Comparison of ENCODE assay signal across 14 cellular contexts in the genomic region with DNA sequence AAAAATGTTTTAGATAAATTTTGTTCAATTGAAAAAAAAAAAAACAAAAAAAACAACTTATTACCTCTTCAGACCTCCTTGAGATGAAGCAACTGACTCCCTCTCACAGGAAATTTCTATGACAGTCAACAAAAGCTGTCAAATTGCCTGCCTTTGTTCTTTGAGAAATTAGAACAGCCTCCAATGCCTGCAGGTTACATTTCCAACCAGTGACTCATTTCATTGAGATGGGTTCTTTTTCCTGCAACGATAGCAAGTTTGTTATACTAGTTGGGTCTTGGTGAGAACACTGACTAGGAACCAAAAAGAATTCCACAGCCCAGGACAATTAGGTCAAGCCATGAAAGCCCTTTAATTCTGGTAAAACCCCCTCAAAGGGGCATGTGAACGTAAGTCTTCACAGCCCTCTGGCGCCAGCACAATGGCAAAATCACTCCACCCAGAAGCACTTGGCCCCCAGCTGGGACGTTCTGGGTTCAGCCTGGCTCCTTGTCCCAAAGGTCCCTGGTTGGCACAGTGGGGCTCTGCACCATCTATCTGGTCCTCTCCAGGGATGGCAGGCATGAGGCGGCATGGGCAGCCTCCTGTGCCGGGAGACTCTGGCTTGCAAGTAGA.
A peak's percentile ranks its signal among the peaks of the same experiment; 100 is the strongest.
DNase-seq lines count a peak whose midpoint lies in the region; TF ChIP-seq lines count a peak whose summit lies in the region.
"Had no signal": no experiment of that assay in that cellular context is flagged by ENCODE, and none has a peak within 500 bp of the region (broad histone marks: within the 10 kb centered on the region; RNA-seq: fewer than 3 reads in every experiment).

No MANE protein-coding gene starts in this region.

- WGBS in prostate gland, result 76% methylated on average over 6 of the region's 6 CpGs

- H3K4me1 ChIP-seq in prostate gland (replicated peaks), result no peaks in the 10 kb centered on the region

- no peaks in the 10 kb centered on the region for H3K36me3 ChIP-seq in prostate gland
- H3K36me3 ChIP-seq: ovary had no signal

- TF ChIP-seq CTCF in choroid plexus epithelial cell (conservative IDR thresholded peaks at IDR 0.05; ENCODE audit: low read depth, low read length) (no peak), prostate gland (IDR thresholded peaks at IDR 0.05) (no peak)

- H3K9me3 ChIP-seq in prostate gland, result no peaks in the 10 kb centered on the region
- H3K9me3 ChIP-seq: ovary had no signal

- TF ChIP-seq POLR2A in prostate gland (IDR thresholded peaks at IDR 0.05), result no peak

- H3K4me3 ChIP-seq in choroid plexus epithelial cell (ENCODE audit: low read depth, low read length), result no peak overlapping the region
- no peak overlapping the region for H3K4me3 ChIP-seq in prostate gland
- H3K4me3 ChIP-seq: ovary had no signal

- H3K27ac ChIP-seq in prostate gland, result no peak overlapping the region
- H3K27ac ChIP-seq: ovary had no signal

- DNase-seq in NCI-H2196 (lab: John Stamatoyannopoulos, UW; ENCODE audit: unreplicated experiment) (peak; percentile 19), NCI-H2196 treated with DMSO at 0.1 percent for 48 hours (lab: John Stamatoyannopoulos, UW; ENCODE audit: unreplicated experiment) (no peak), NCI-H226 (peak; percentile 88), choroid plexus epithelial cell (ENCODE audit: low read depth) (peak; percentile 69), prostate gland (ENCODE audit: low spot score) (peak; percentile 33), DMS 273 treated with DMSO at 0.1 percent for 48 hours (lab: John Stamatoyannopoulos, UW) (no peak)
- no peak for DNase-seq in activated effector memory CD4-positive, alpha-beta T cell treated with Interleukin-2 at 50 U/mL for 16 hours
- no peak for DNase-seq in activated CD8-positive, alpha-beta memory T cell treated with anti-CD3 and anti-CD28 coated beads, Interleukin-2, amount 50 U/mL, for 48 hours
- DNase-seq: activated CD4-positive, alpha-beta T cell treated with anti-CD3 and anti-CD28 coated beads, Interleukin-2, amount 10 ng/mL, durations not matched to agents 24 days and 14 days; left cardiac atrium; NCI-H1930; ovary; SHP77 treated with DMSO at 0.1 percent for 48 hours; stimulated activated CD4-positive, alpha-beta T cell treated with anti-CD3 and anti-CD28 coated beads, Interleukin-4, amount 100 ng/mL, for 4 hours had no signal

- H3K27me3 ChIP-seq in prostate gland (replicated peaks; ENCODE audit: insufficient read depth), result no peaks in the 10 kb centered on the region
- H3K27me3 ChIP-seq: ovary had no signal

- intact Hi-C loops in prostate gland (cut with DNase I), result loop anchor here (5.0 kb wide), 1 partner anchor 150 kb away; no protein-coding TSS in a partner anchor

Comparison
In these comparisons a context has a peak if more than half of its experiments do, and no peak if none do; other contexts are left out.
1. DNase-seq: peak in NCI-H2196 (single experiment), NCI-H226 (single experiment), choroid plexus epithelial cell (single experiment) and prostate gland (single experiment); none in NCI-H2196 treated with DMSO at 0.1 percent for 48 hours (single experiment), activated effector memory CD4-positive, alpha-beta T cell treated with Interleukin-2 at 50 U/mL for 16 hours (single experiment), activated CD8-positive, alpha-beta memory T cell treated with anti-CD3 and anti-CD28 coated beads, Interleukin-2, amount 50 U/mL, for 48 hours (single experiment) and DMS 273 treated with DMSO at 0.1 percent for 48 hours (single experiment).